10 cellular contexts compared by ENCODE assay signal in genomic region chr6:2857185-2857579, GRCh38. TPM values are rescaled to one million over a fixed set of nuclear protein-coding genes. Genes with fewer than 3 reads are reported as not detected.
A peak's percentile ranks its signal among the peaks of the same experiment; 100 is the strongest.
DNase-seq lines count a peak whose midpoint lies in the region; ATAC-seq and TF ChIP-seq lines count a peak whose summit lies in the region.
"Had no signal": no experiment of that assay in that cellular context is flagged by ENCODE, and none has a peak within 500 bp of the region (broad histone marks: within the 10 kb centered on the region; RNA-seq: fewer than 3 reads in every experiment).

No MANE protein-coding gene starts in this region.

- H4K8ac ChIP-seq in mesenchymal stem cell (ENCODE audit: low read length), result peak overlapping the region; percentile 73

- H3K9me3 ChIP-seq in breast epithelium, result no peaks in the 10 kb centered on the region
- no peaks in the 10 kb centered on the region for H3K9me3 ChIP-seq in mammary epithelial cell (replicated peaks; ENCODE audit: insufficient read depth, low read length)
- H3K9me3 ChIP-seq in mesenchymal stem cell (ENCODE audit: control insufficient read depth, low read length), result no peaks in the 10 kb centered on the region
- H3K9me3 ChIP-seq in upper lobe of left lung, result no peaks in the 10 kb centered on the region
- no peaks in the 10 kb centered on the region for H3K9me3 ChIP-seq in prostate gland

- peak overlapping the region; percentile 73 to 76 for H3K27ac ChIP-seq in breast epithelium
- no peak overlapping the region for H3K27ac ChIP-seq in mammary epithelial cell (ENCODE audit: insufficient read depth, low read depth, low read length)
- H3K27ac ChIP-seq in mesenchymal stem cell (ENCODE audit: low read length, poor library complexity, severe bottlenecking), result no peak overlapping the region
- H3K27ac ChIP-seq in upper lobe of left lung, result peak overlapping the region; percentile 78 to 89 (median 84)
- H3K27ac ChIP-seq in prostate gland, result no peak overlapping the region
- H3K27ac ChIP-seq: C4-2B had no signal

- CTCF ChIA-PET in mammary epithelial cell (lab: Charles Lee; ENCODE audit: low non-redundant PET), result no interaction called here

- H3K27ac Mint-ChIP-seq in activated naive CD4-positive, alpha-beta T cell treated with anti-CD3 and anti-CD28 coated beads, Interleukin-2, amount 50 U/mL, for 72 hours, result peak overlapping the region; percentile 98 to 99

- H3K4me3 ChIP-seq in breast epithelium (no peak overlapping the region), mammary epithelial cell (replicated peaks in 1 of 3; ENCODE audit: insufficient read depth in 1 of 3, low read depth in 2 of 3, low read length in 3 of 3) (no peak overlapping the region), mesenchymal stem cell (ENCODE audit: insufficient read depth in 1 of 2, low read depth in 1 of 2, low read length in 2 of 2) (no peak overlapping the region), upper lobe of left lung (no peak overlapping the region), prostate gland (no peak overlapping the region)

- H3K4me1 ChIP-seq in breast epithelium (no peaks in the 10 kb centered on the region), mammary epithelial cell (ENCODE audit: insufficient read depth, low read length) (peaks cover 9% of the 10 kb centered on the region), mesenchymal stem cell (ENCODE audit: control insufficient read depth, insufficient read depth, low read depth, low read length) (peaks cover 9% of the 10 kb centered on the region), upper lobe of left lung (peaks cover 45 to 56% (median 54%) of the 10 kb centered on the region in 4 donors), prostate gland (replicated peaks) (no peaks in the 10 kb centered on the region)

- no peak overlapping the region for H2BK5ac ChIP-seq in mesenchymal stem cell (ENCODE audit: low read depth, low read length, poor library complexity, severe bottlenecking)

- no peaks in the 10 kb centered on the region for H3K79me1 ChIP-seq in mesenchymal stem cell (replicated peaks; ENCODE audit: low read length, poor library complexity, severe bottlenecking)

- in situ Hi-C loops in mammary epithelial cell (cut with MboI; ENCODE audit: low sequenced_read_pairs in 2 of 2), result loop anchor here in 1 of 2 donors (10.0 kb wide), 1 partner anchor 58 kb away; no protein-coding TSS in a partner anchor

- DNase-seq in breast epithelium (ENCODE audit: low spot score in 2 of 2) (no peak), mammary epithelial cell (no peak), mesenchymal stem cell (no peak), upper lobe of left lung (no peak), prostate gland (ENCODE audit: low spot score) (no peak), CD1c-positive myeloid dendritic cell (ENCODE audit: extremely low spot score) (no peak), cerebellar nuclear complex (lab: John Stamatoyannopoulos, UW) (no peak)
- DNase-seq in activated naive CD4-positive, alpha-beta T cell treated with anti-CD3 and anti-CD28 coated beads, Interleukin-2, amount 50 U/mL, for 72 hours (ENCODE audit: low spot score in 2 of 2), result no peak

- peak overlapping the region in 1 of 2 experiments; percentile 80 for H3K4ac ChIP-seq in mesenchymal stem cell (ENCODE audit: low read depth in 1 of 2, low read length in 2 of 2)

- 100% methylated on average over 5 of the region's 7 CpGs for WGBS in mammary epithelial cell (ENCODE audit: low coverage, missing lambda C conversion rate)
- 91% methylated on average over 7 of the region's 7 CpGs for WGBS in mesenchymal stem cell
- 73 to 85% methylated on average over 7 of the region's 7 CpGs for WGBS in upper lobe of left lung, 2 donors
- 93% methylated on average over 7 of the region's 7 CpGs for WGBS in prostate gland

- TF ChIP-seq EP300 in upper lobe of left lung (IDR thresholded peaks at IDR 0.05), result no peak

- peak overlapping the region; percentile 36 for H2BK120ac ChIP-seq in mesenchymal stem cell (ENCODE audit: low read depth, low read length)

- TF ChIP-seq POLR2A in breast epithelium (IDR thresholded peaks at IDR 0.05), result no peak
- no peak for TF ChIP-seq POLR2A in upper lobe of left lung (IDR thresholded peaks at IDR 0.05)
- no peak for TF ChIP-seq POLR2A in prostate gland (IDR thresholded peaks at IDR 0.05)

- ATAC-seq in activated naive CD4-positive, alpha-beta T cell treated with anti-CD3 and anti-CD28 coated beads, Interleukin-2, amount 50 U/mL, for 72 hours, result no peak
- no peak for ATAC-seq in upper lobe of left lung (ENCODE audit: low FRiP score in 2 of 2)

- H4K20me1 ChIP-seq in mammary epithelial cell (ENCODE audit: insufficient read depth, low read length), result no peaks in the 10 kb centered on the region

- H3K4me2 ChIP-seq in mammary epithelial cell (ENCODE audit: insufficient read depth, low read depth, low read length), result no peak overlapping the region
- H3K4me2 ChIP-seq in mesenchymal stem cell (ENCODE audit: low read length, poor library complexity, severe bottlenecking), result no peak overlapping the region

- no TSS peak for BruUV-seq in mammary epithelial cell (replicated peaks; lab: Mats Ljungman, UMichigan)

- TF ChIP-seq CTCF in breast epithelium (IDR thresholded peaks at IDR 0.05) (no peak), mammary epithelial cell (conservative IDR thresholded peaks at IDR 0.05 in 1 of 2, IDR thresholded peaks at IDR 0.05 in 1 of 2; ENCODE audit: extremely low read depth in 1 of 2, insufficient read depth in 1 of 2, low read depth in 1 of 2, low read length in 2 of 2) (no peak), upper lobe of left lung (IDR thresholded peaks at IDR 0.05) (no peak), prostate gland (IDR thresholded peaks at IDR 0.05) (no peak)

- H3K79me2 ChIP-seq in mammary epithelial cell (ENCODE audit: insufficient read depth, low read length), result no peaks in the 10 kb centered on the region

- H3K36me3 ChIP-seq in breast epithelium (no peaks in the 10 kb centered on the region), mammary epithelial cell (ENCODE audit: insufficient read depth, low read length) (no peaks in the 10 kb centered on the region), mesenchymal stem cell (ENCODE audit: control insufficient read depth in 1 of 2, insufficient read depth in 2 of 2, low read depth in 1 of 2, low read length in 2 of 2) (no peaks in the 10 kb centered on the region), upper lobe of left lung (no peaks in the 10 kb centered on the region), prostate gland (no peaks in the 10 kb centered on the region)

- no peak overlapping the region for H3K14ac ChIP-seq in mesenchymal stem cell (ENCODE audit: low read length in 2 of 2)

- H3K18ac ChIP-seq in mesenchymal stem cell (ENCODE audit: low read depth in 1 of 2, low read length in 2 of 2), result peak overlapping the region; percentile 23 to 81

- peaks cover 16 to 28% of the 10 kb centered on the region in 2 donors for H3K36me3 Mint-ChIP-seq in activated naive CD4-positive, alpha-beta T cell treated with anti-CD3 and anti-CD28 coated beads, Interleukin-2, amount 50 U/mL, for 72 hours

- H3K23ac ChIP-seq in mesenchymal stem cell (ENCODE audit: low read length in 2 of 2), result no peak overlapping the region

- peak overlapping the region; percentile 31 for H2BK15ac ChIP-seq in mesenchymal stem cell (ENCODE audit: low read depth, poor library complexity, severe bottlenecking)

- peaks cover 10 to 14% of the 10 kb centered on the region in 2 donors for H3K9me3 Mint-ChIP-seq in activated naive CD4-positive, alpha-beta T cell treated with anti-CD3 and anti-CD28 coated beads, Interleukin-2, amount 50 U/mL, for 72 hours

- no peak overlapping the region for H2AK5ac ChIP-seq in mesenchymal stem cell (ENCODE audit: low read length, severe bottlenecking)

- intact Hi-C loops in breast epithelium (cut with DNase I; ENCODE audit: low total_unique reads), result no loop called here
- intact Hi-C loops in mammary epithelial cell (cut with micrococcal nuclease), result no loop called here
- intact Hi-C loops in prostate gland (cut with DNase I), result no loop called here

- no peak overlapping the region for H3K9ac ChIP-seq in mammary epithelial cell (ENCODE audit: insufficient read depth, low read length)
- H3K9ac ChIP-seq in mesenchymal stem cell (ENCODE audit: low read length), result no peak overlapping the region

- no peaks in the 10 kb centered on the region for H3K27me3 ChIP-seq in breast epithelium
- H3K27me3 ChIP-seq in mammary epithelial cell (ENCODE audit: insufficient read depth, low read length), result no peaks in the 10 kb centered on the region
- no peaks in the 10 kb centered on the region for H3K27me3 ChIP-seq in mesenchymal stem cell (ENCODE audit: control insufficient read depth in 1 of 2, insufficient read depth in 1 of 2, low read length in 2 of 2)
- H3K27me3 ChIP-seq in upper lobe of left lung, result no peaks in the 10 kb centered on the region
- no peaks in the 10 kb centered on the region for H3K27me3 ChIP-seq in prostate gland (replicated peaks; ENCODE audit: insufficient read depth)

- dilution Hi-C loops in mammary epithelial cell (cut with HindIII; ENCODE audit: low sequenced_read_pairs), result no loop called here

- peak overlapping the region; percentile 71 for H4K91ac ChIP-seq in mesenchymal stem cell (ENCODE audit: low read length)

- no peak overlapping the region for H2AFZ ChIP-seq in mammary epithelial cell (ENCODE audit: low read depth, low read length)
- no peak overlapping the region for H2AFZ ChIP-seq in mesenchymal stem cell (ENCODE audit: low read depth, low read length)

- H2BK12ac ChIP-seq in mesenchymal stem cell (ENCODE audit: low read length in 2 of 2), result peak overlapping the region; percentile 91

RNA-seq across cellular contexts. Expression of gene SERPINB1, which starts 15.5 kb away (rescaled TPM):
- 10 to 100 TPM; 35.1 to 53.6 (median 51.8) TPM for total RNA-seq in breast epithelium
- total RNA-seq in mammary epithelial cell, result 10 to 100 TPM; 17.0 to 40.0 TPM
- polyA plus RNA-seq in mammary epithelial cell, result 91.9 TPM
- 37.4 TPM for polyA minus RNA-seq in mammary epithelial cell
- 100 to 1,000 TPM; 121 to 169 TPM for total RNA-seq in activated naive CD4-positive, alpha-beta T cell treated with anti-CD3 and anti-CD28 coated beads, Interleukin-2, amount 50 U/mL, for 72 hours
- 22.3 TPM for polyA plus RNA-seq in mesenchymal stem cell (2013, experiment 1 of 2)
- polyA plus RNA-seq in mesenchymal stem cell (2013, experiment 2 of 2), result 23.4 TPM
- 100 to 1,000 TPM in 4 of 6 donors, 10 to 100 TPM in 2; 56.6 to 184 (median 102) TPM for total RNA-seq in upper lobe of left lung
- total RNA-seq in prostate gland, result 10 to 100 TPM; 27.5 to 31.1 TPM

RNA-seq across cellular contexts. Expression of gene SERPINB9, which starts 45.9 kb away (rescaled TPM):
- total RNA-seq in breast epithelium (10 to 100 TPM in 2 of 3 donors, 1 to 10 TPM in 1; 8.0 to 12.8 (median 10.8) TPM), mammary epithelial cell (1 to 10 TPM in 1 of 2 donors, under 1 TPM in 1; 0.16 to 1.2 TPM), upper lobe of left lung (10 to 100 TPM in 2 of 6 donors, 1 to 10 TPM in 4; 7.7 to 14.0 (median 9.3) TPM), prostate gland (10 to 100 TPM in 1 of 2 donors, 1 to 10 TPM in 1; 3.3 to 50.3 TPM)
- 0.11 TPM for polyA plus RNA-seq in mammary epithelial cell
- polyA minus RNA-seq in mammary epithelial cell, result not detected
- total RNA-seq in activated naive CD4-positive, alpha-beta T cell treated with anti-CD3 and anti-CD28 coated beads, Interleukin-2, amount 50 U/mL, for 72 hours, result 100 to 1,000 TPM in 1 of 2 donors, 10 to 100 TPM in 1; 51.3 to 102 TPM
- polyA plus RNA-seq in mesenchymal stem cell (2013, experiment 1 of 2), result 11.1 TPM
- 11.3 TPM for polyA plus RNA-seq in mesenchymal stem cell (2013, experiment 2 of 2)
- total RNA-seq: MCF 10A had no signal

Comparison
In these comparisons a context has a peak if more than half of its experiments do, and no peak if none do; other contexts are left out.
1. H3K27ac ChIP-seq: peak in breast epithelium (2 of 2) and upper lobe of left lung (4 of 4); none in mammary epithelial cell (single experiment), mesenchymal stem cell (single experiment) and prostate gland (0 of 2).